Comparison of ENCODE assay signal across 27 cellular contexts in the genomic region with DNA sequence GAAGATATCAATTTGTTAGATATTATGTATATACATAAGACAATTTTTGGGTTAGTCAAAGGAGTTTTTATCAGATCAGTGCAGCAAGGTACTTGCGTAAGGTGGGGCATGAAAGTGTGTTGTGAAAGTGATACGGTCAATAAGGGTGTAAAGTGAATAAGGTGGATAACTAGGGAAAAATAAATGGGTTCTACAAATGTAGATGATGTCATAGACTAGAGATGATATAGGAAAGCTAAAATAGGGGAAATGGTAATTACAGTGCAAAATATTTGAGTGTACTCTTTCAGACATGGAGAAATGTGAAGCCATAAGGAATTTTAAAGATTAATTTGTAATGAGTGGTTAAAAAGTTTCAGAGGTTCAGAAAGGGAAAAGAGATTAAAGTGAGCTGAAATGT.
"Had no signal": no experiment of that assay in that cellular context is flagged by ENCODE, and none has a peak within 500 bp of the region (broad histone marks: within the 10 kb centered on the region; RNA-seq: fewer than 3 reads in every experiment).

No MANE protein-coding gene starts in this region.

- ATAC-seq: stimulated activated effector memory CD8-positive, alpha-beta T cell treated with anti-CD3 and anti-CD28 coated beads, Interleukin-12 subunit alpha, Interleukin-12 subunit beta, amount 100 ng/mL, for 72 hours; stimulated activated memory B cell treated with anti-CD40 and anti-IgM and Interleukin-4, amounts not matched to agents 10 μg/mL and 1 μg/mL and 100 μg/mL, for 72 hours; stimulated activated naive B cell treated with anti-CD40 and anti-IgM and Interleukin-4, amounts not matched to agents 10 μg/mL and 1 μg/mL and 100 μg/mL, for 72 hours; stimulated activated naive CD8-positive, alpha-beta T cell treated with anti-CD3 and anti-CD28 coated beads, Interleukin-15, amount 100 ng/mL, for 72 hours; stimulated activated naive CD8-positive, alpha-beta T cell treated with anti-CD3 and anti-CD28 coated beads, Interleukin-15, Interleukin-2, amounts not matched to agents 100 U/mL and 50 U/mL, for 24 hours; upper lobe of right lung had no signal

- FAIRE-seq: urothelium cell line had no signal

- H3K9me3 ChIP-seq: stomach, testis, thoracic aorta, thyroid gland, tibial artery, tibial nerve, transverse colon, upper lobe of left lung, upper lobe of right lung, uterus, vagina had no signal

- H3K36me3 ChIP-seq: stomach, suprapubic skin, thoracic aorta, thyroid gland, tibial artery, tibial nerve, transverse colon, upper lobe of left lung, upper lobe of right lung, uterus, vagina had no signal

- H3K27ac ChIP-seq: stomach, suprapubic skin, testis, thoracic aorta, thyroid gland, tibial artery, tibial nerve, transverse colon, upper lobe of left lung, upper lobe of right lung, uterus, vagina had no signal

- H3K27me3 ChIP-seq: stomach, suprapubic skin, testis, thyroid gland, tibial artery, tibial nerve, transverse colon, upper lobe of left lung, upper lobe of right lung, uterus, vagina had no signal

- H3K4me1 ChIP-seq: stomach, suprapubic skin, testis, thyroid gland, tibial artery, tibial nerve, transverse colon, upper lobe of left lung, upper lobe of right lung, uterus, vagina had no signal

- H3K4me3 ChIP-seq: stomach, suprapubic skin, testis, thoracic aorta, thyroid gland, tibial artery, tibial nerve, transverse colon, upper lobe of left lung, upper lobe of right lung, uterus, vagina had no signal

- DNase-seq: stimulated activated CD4-positive, alpha-beta T cell treated with anti-CD3 and anti-CD28 coated beads, Interleukin-2, amount 100 ng/mL, for 48 hours; stimulated activated CD4-positive, alpha-beta T cell treated with anti-CD3 and anti-CD28 coated beads, Interleukin-4, amount 100 ng/mL, for 1 hour; stimulated activated CD4-positive, alpha-beta T cell treated with anti-CD3 and anti-CD28 coated beads, Interleukin-4, amount 100 ng/mL, for 24 hours; stimulated activated CD4-positive, alpha-beta T cell treated with anti-CD3 and anti-CD28 coated beads, Interleukin-4, amount 100 ng/mL, for 4 hours; stimulated activated CD8-positive, alpha-beta memory T cell treated with anti-CD3 and anti-CD28 coated beads, Interleukin-4, amount 100 ng/mL, for 48 hours; stimulated activated naive B cell treated with anti-CD40 and anti-IgM and Interleukin-4, amounts not matched to agents 10 μg/mL and 1 μg/mL and 100 μg/mL, for 72 hours; stimulated activated naive CD4-positive, alpha-beta T cell; stimulated activated naive CD4-positive, alpha-beta T cell treated with Interleukin-2 at 50 U/mL for 16 hours; stimulated activated naive CD8-positive, alpha-beta T cell treated with anti-CD3 and anti-CD28 coated beads, Interleukin-15, amount 100 ng/mL, for 72 hours; stimulated activated naive CD8-positive, alpha-beta T cell treated with anti-CD3 and anti-CD28 coated beads, Interleukin-15, Interleukin-2, amounts not matched to agents 100 U/mL and 50 U/mL, for 24 hours; stomach; substantia nigra; testis; thyroid gland; tibial artery; transverse colon; trophoblast cell; upper lobe of left lung; upper lobe of right lung; uterus had no signal
